ENCODE assay signal across 10 cellular contexts in genomic region chr11:101129203-101129943, GRCh38. TPM values are rescaled to one million over a fixed set of nuclear protein-coding genes. Genes with fewer than 3 reads are reported as not detected.
DNase-seq lines count a peak whose midpoint lies in the region; ATAC-seq and TF ChIP-seq lines count a peak whose summit lies in the region.
"Had no signal": no experiment of that assay in that cellular context is flagged by ENCODE, and none has a peak within 500 bp of the region (broad histone marks: within the 10 kb centered on the region; RNA-seq: fewer than 3 reads in every experiment).

Gene PGR, minus strand, starts transcription at chr11:101129813. Its CDS starts 743 bp downstream, at chr11:101129070.

- no peak for TF ChIP-seq CTCF in left ventricle myocardium inferior (IDR thresholded peaks at IDR 0.05; ENCODE audit: borderline replicate concordance)

- H3K27me3 ChIP-seq in left ventricle myocardium inferior (ENCODE audit: low read depth) = peaks cover 3% of the 10 kb centered on the region

- peak within 1 kb of the TSS; percentile 79 for H3K4me3 ChIP-seq in left ventricle myocardium inferior

- ATAC-seq in GM19351 (IDR thresholded peaks at IDR 0.05; ENCODE audit: unreplicated experiment) (no peak), HG03457 (IDR thresholded peaks at IDR 0.05; ENCODE audit: unreplicated experiment) (no peak)

- H3K36me3 ChIP-seq in left ventricle myocardium inferior = no peaks in the 10 kb centered on the region

- no peaks in the 10 kb centered on the region for H3K9me3 ChIP-seq in left ventricle myocardium inferior (replicated peaks)

- H3K4me1 ChIP-seq in left ventricle myocardium inferior = peaks cover 42% of the 10 kb centered on the region

- H3K27ac ChIP-seq in left ventricle myocardium inferior (replicated peaks) = peak within 1 kb of the TSS; percentile 88

- intact Hi-C loops in left ventricle myocardium inferior (cut with micrococcal nuclease) (no loop called here), posterior vena cava (cut with DNase I) (no loop called here)

- peak; percentile 74 for DNase-seq in DMS53 (lab: John Stamatoyannopoulos, UW)
- DNase-seq in RPMI7951 (ENCODE audit: low read depth) = peak; percentile 4
- DNase-seq in left ventricle myocardium inferior = peak; percentile 61
- peak; percentile 76 for DNase-seq in posterior vena cava (ENCODE audit: low spot score)
- DNase-seq in NOMO-1 treated with DMSO at 0.1 percent for 48 hours (lab: John Stamatoyannopoulos, UW; ENCODE audit: unreplicated experiment) = no peak
- DNase-seq in GDM1 (lab: John Stamatoyannopoulos, UW) = no peak
- DNase-seq: hippocampal formation, NCI-H226 had no signal

RNA-seq across cellular contexts. Expression of gene PGR, which starts in this region (rescaled TPM):
- total RNA-seq in RPMI7951 (2014; rRNA removed; shearing (Covaris generic)) = not detected in 2 replicates
- total RNA-seq in left ventricle myocardium inferior = 11.7 TPM
- total RNA-seq in posterior vena cava = 1 to 10 TPM; 6.0 to 7.6 TPM

Comparison
In these comparisons a context has a peak if more than half of its experiments do, and no peak if none do; other contexts are left out.
1. Peak in DNase-seq in RPMI7951; RNA of the gene not detected or under 1 TPM.
2. DNase-seq: peak in DMS53 (single experiment), left ventricle myocardium inferior (single experiment) and posterior vena cava (single experiment); none in NOMO-1 treated with DMSO at 0.1 percent for 48 hours (single experiment) and GDM1 (single experiment).